ENCODE assay signal across 8 cellular contexts in the genomic region with DNA sequence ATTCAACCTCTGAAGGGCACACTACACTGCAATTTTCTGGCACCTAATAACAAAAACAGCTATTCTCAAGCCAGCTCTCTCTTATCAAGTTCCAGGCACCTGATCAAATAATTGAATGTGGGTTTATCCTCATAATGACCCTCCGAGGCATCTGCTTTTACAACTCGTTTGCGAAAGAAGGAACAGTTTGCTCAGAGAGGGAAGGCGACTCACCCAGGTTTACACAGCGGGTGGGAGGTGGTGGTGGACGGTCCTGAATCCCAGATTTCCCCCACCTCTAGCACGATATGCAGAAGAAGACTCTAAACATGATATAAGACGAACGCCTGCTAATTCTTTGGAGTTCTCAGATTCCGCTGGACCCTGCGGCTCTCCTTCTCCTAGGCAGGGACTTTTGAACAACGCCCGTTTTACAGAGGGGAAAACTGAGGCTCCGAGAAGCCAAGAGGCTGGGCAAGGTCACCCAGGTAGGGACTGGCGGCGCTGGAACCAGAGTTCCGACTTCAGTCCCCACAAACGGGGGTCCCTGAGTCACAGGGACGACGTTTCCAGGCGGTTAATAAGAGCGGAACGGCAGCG.
DNase-seq lines count a peak whose midpoint lies in the region; ATAC-seq lines count a peak whose summit lies in the region.

No MANE protein-coding gene starts in this region.

- H3K36me3 ChIP-seq in iPS-18a (ENCODE audit: control insufficient read depth, low read depth, low read length): no peaks in the 10 kb centered on the region

- peak overlapping the region; percentile 87 for H3K9ac ChIP-seq in iPS-18a (ENCODE audit: low read length)

- peak; percentile 10 for DNase-seq in NCI-H748 (lab: John Stamatoyannopoulos, UW; ENCODE audit: unreplicated experiment)
- no peak for DNase-seq in NCI-H748 treated with DMSO at 0.1 percent for 48 hours (lab: John Stamatoyannopoulos, UW)
- DNase-seq in activated CD8-positive, alpha-beta memory T cell treated with anti-CD3 and anti-CD28 coated beads, Interleukin-2, amount 50 U/mL, for 48 hours: peak; percentile 69
- DNase-seq in stimulated activated naive CD8-positive, alpha-beta T cell treated with anti-CD3 and anti-CD28 coated beads, Interleukin-15, amount 100 ng/mL, for 72 hours: no peak
- no peak for DNase-seq in effector CD4-positive, alpha-beta T cell
- no peak for DNase-seq in NCI-H187 treated with DMSO at 0.1 percent for 48 hours (lab: John Stamatoyannopoulos, UW)

- no peaks in the 10 kb centered on the region for H3K27me3 Mint-ChIP-seq in stimulated activated naive CD8-positive, alpha-beta T cell treated with anti-CD3 and anti-CD28 coated beads, Interleukin-15, amount 100 ng/mL, for 72 hours

- peak overlapping the region; percentile 92 to 96 for H3K4me3 Mint-ChIP-seq in stimulated activated naive CD8-positive, alpha-beta T cell treated with anti-CD3 and anti-CD28 coated beads, Interleukin-15, amount 100 ng/mL, for 72 hours

- H3K4me1 ChIP-seq in iPS-18a (ENCODE audit: control insufficient read depth, low read depth, low read length): peaks cover 8% of the 10 kb centered on the region

- peak overlapping the region; percentile 55 for H3K27ac ChIP-seq in iPS-18a (ENCODE audit: low read length)

- no peaks in the 10 kb centered on the region for H3K9me3 ChIP-seq in iPS-18a (ENCODE audit: control insufficient read depth, low read depth, low read length)

- peaks cover 76% of the 10 kb centered on the region for H3K4me1 Mint-ChIP-seq in stimulated activated naive CD8-positive, alpha-beta T cell treated with anti-CD3 and anti-CD28 coated beads, Interleukin-15, amount 100 ng/mL, for 72 hours

- peak overlapping the region; percentile 87 for H3K4me3 ChIP-seq in iPS-18a (ENCODE audit: low read length)

- H3K27ac Mint-ChIP-seq in stimulated activated naive CD8-positive, alpha-beta T cell treated with anti-CD3 and anti-CD28 coated beads, Interleukin-15, amount 100 ng/mL, for 72 hours: peak overlapping the region in 1 of 2 donors; percentile 93

- peaks cover 8% of the 10 kb centered on the region for H3K27me3 ChIP-seq in iPS-18a (ENCODE audit: control insufficient read depth, insufficient read depth, low read length)

- ATAC-seq in stimulated activated naive CD8-positive, alpha-beta T cell treated with anti-CD3 and anti-CD28 coated beads, Interleukin-15, amount 100 ng/mL, for 72 hours: no peak
- no peak for ATAC-seq in HG02973 (IDR thresholded peaks at IDR 0.05; ENCODE audit: unreplicated experiment)

- H3K9me3 Mint-ChIP-seq in stimulated activated naive CD8-positive, alpha-beta T cell treated with anti-CD3 and anti-CD28 coated beads, Interleukin-15, amount 100 ng/mL, for 72 hours: no peaks in the 10 kb centered on the region

Comparison
In these comparisons a context has a peak if more than half of its experiments do, and no peak if none do; other contexts are left out.
1. DNase-seq: peak in NCI-H748 (single experiment) and activated CD8-positive, alpha-beta memory T cell treated with anti-CD3 and anti-CD28 coated beads, Interleukin-2, amount 50 U/mL, for 48 hours (single experiment); none in NCI-H748 treated with DMSO at 0.1 percent for 48 hours (single experiment), stimulated activated naive CD8-positive, alpha-beta T cell treated with anti-CD3 and anti-CD28 coated beads, Interleukin-15, amount 100 ng/mL, for 72 hours (0 of 2), effector CD4-positive, alpha-beta T cell (single experiment) and NCI-H187 treated with DMSO at 0.1 percent for 48 hours (single experiment).